ENCODE assay signal across 32 cellular contexts in the genomic region with DNA sequence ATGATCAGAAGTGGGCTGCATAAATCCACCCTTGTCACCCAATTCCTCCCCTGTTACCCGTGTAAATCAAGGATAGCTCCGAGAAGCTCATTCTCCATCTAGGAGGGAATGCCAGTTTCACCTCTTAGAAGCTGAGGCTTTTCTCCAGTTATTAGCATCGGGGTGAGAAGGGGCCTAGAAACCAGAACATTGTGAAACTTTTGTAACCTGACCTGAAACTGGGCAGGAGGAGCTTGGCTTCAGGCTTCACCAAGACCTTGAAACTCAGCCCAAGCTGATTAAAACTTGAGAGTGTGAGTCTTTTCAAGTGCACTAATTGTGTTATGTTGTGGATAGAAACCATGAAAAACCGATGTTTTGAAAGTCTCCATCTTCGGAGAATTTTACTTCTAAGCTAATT.
"Had no signal": no experiment of that assay in that cellular context is flagged by ENCODE, and none has a peak within 500 bp of the region (broad histone marks: within the 10 kb centered on the region; RNA-seq: fewer than 3 reads in every experiment).

No MANE protein-coding gene starts in this region.

- H3K27me3 ChIP-seq: foreskin keratinocyte, neural progenitor cell, right lobe of liver, uterus had no signal

- H3K4me1 Mint-ChIP-seq: activated naive CD4-positive, alpha-beta T cell treated with anti-CD3 and anti-CD28 coated beads, Interleukin-2, amount 10 ng/mL, durations not matched to agents 7 days and 5 days had no signal

- H3K9me3 Mint-ChIP-seq: activated naive CD4-positive, alpha-beta T cell treated with anti-CD3 and anti-CD28 coated beads, Interleukin-2, amount 10 ng/mL, durations not matched to agents 7 days and 5 days; activated T-helper 1 cell treated with anti-CD3 and anti-CD28 coated beads, Interleukin-12 subunit alpha, Interleukin-12 subunit beta, Interleukin-2, Interleukin-4 antibody, amounts not matched to agents 30 ng/mL and 10 ng/mL and 1 ng/mL, durations not matched to agents 14 hours and 24 hours and 36 hours; dendritic cell treated with granulocyte-macrophage colony-stimulating factor and Interleukin-4, amounts not matched to agents 40 ng/mL and 50 ng/mL, for 4 days; neural progenitor cell; T-helper 1 cell treated with Interleukin-12 subunit alpha and Interleukin-12 subunit beta and Interleukin-4 antibody, amounts not matched to agents 30 μg/mL and 1 μg/mL, for 36 hours; type B pancreatic cell had no signal

- H3K4me3 Mint-ChIP-seq: activated naive CD4-positive, alpha-beta T cell treated with anti-CD3 and anti-CD28 coated beads, Interleukin-2, amount 10 ng/mL, durations not matched to agents 7 days and 5 days; activated T-helper 1 cell treated with anti-CD3 and anti-CD28 coated beads, Interleukin-12 subunit alpha, Interleukin-12 subunit beta, Interleukin-2, Interleukin-4 antibody, amounts not matched to agents 30 ng/mL and 10 ng/mL and 1 ng/mL, durations not matched to agents 14 hours and 24 hours and 36 hours; dendritic cell treated with granulocyte-macrophage colony-stimulating factor and Interleukin-4, amounts not matched to agents 40 ng/mL and 50 ng/mL, for 4 days; natural killer cell; neural progenitor cell; T-helper 1 cell treated with Interleukin-12 subunit alpha and Interleukin-12 subunit beta and Interleukin-4 antibody, amounts not matched to agents 30 μg/mL and 1 μg/mL, for 36 hours; type B pancreatic cell had no signal

- H3K27me3 Mint-ChIP-seq: activated naive CD4-positive, alpha-beta T cell treated with anti-CD3 and anti-CD28 coated beads, Interleukin-2, amount 10 ng/mL, durations not matched to agents 7 days and 5 days had no signal

- H3K9me3 ChIP-seq: breast epithelium, esophagus muscularis mucosa, right lobe of liver, thoracic aorta, uterus had no signal

- H3K36me3 ChIP-seq: breast epithelium, esophagus muscularis mucosa, neural progenitor cell, right lobe of liver, thoracic aorta, uterus had no signal

- H3K36me3 Mint-ChIP-seq: activated naive CD4-positive, alpha-beta T cell treated with anti-CD3 and anti-CD28 coated beads, Interleukin-2, amount 10 ng/mL, durations not matched to agents 7 days and 5 days; natural killer cell; neural progenitor cell; type B pancreatic cell had no signal

- H2AFZ ChIP-seq: neural progenitor cell had no signal

- DNase-seq: activated CD4-positive, alpha-beta T cell treated with anti-CD3 and anti-CD28 coated beads for 4 hours; activated CD4-positive, alpha-beta T cell treated with anti-CD3 and anti-CD28 coated beads, Interleukin-2, amount 50 U/mL, for 48 hours; activated CD8-positive, alpha-beta memory T cell treated with anti-CD3 and anti-CD28 coated beads, Interleukin-2, amount 50 U/mL, for 4 hours; activated effector memory CD4-positive, alpha-beta T cell treated with anti-CD3 and anti-CD28 coated beads, Interleukin-2, amount 50 U/mL, for 16 hours; activated naive CD4-positive, alpha-beta T cell treated with anti-CD3 and anti-CD28 coated beads, Interleukin-2, amount 10 ng/mL, durations not matched to agents 7 days and 5 days; activated T-cell treated with anti-CD3 and anti-CD28 coated beads, Interleukin-2, amount 50 U/mL, for 1 hour; amygdala; central memory CD4-positive, alpha-beta T cell; foreskin keratinocyte; islet precursor cell; left ventricle myocardium superior; natural killer cell; occipital lobe; posterior cingulate gyrus; right lobe of liver; stimulated activated CD4-positive, alpha-beta T cell treated with anti-CD3 and anti-CD28 coated beads, Interleukin-12 subunit alpha, Interleukin-12 subunit beta, amount 100 ng/mL, for 4 hours; stimulated activated CD4-positive, alpha-beta T cell treated with anti-CD3 and anti-CD28 coated beads, Interleukin-4, amount 100 ng/mL, for 1 hour; stimulated activated naive CD8-positive, alpha-beta T cell treated with anti-CD3 and anti-CD28 coated beads, Interleukin-15, Interleukin-2, amounts not matched to agents 100 U/mL and 50 U/mL, for 24 hours; SW 1271; T-helper 9 cell; uterus had no signal

- ATAC-seq: foreskin keratinocyte; left ventricle myocardium superior; natural killer cell; right lobe of liver; stimulated activated naive CD8-positive, alpha-beta T cell treated with anti-CD3 and anti-CD28 coated beads, Interleukin-15, Interleukin-2, amounts not matched to agents 100 U/mL and 50 U/mL, for 24 hours had no signal

- H3K9ac ChIP-seq: neural progenitor cell had no signal

- H3K4me1 ChIP-seq: esophagus muscularis mucosa, foreskin keratinocyte, neural progenitor cell, right lobe of liver, uterus had no signal

- FAIRE-seq: TTC549 had no signal

- H3K4me3 ChIP-seq: breast epithelium, esophagus muscularis mucosa, neural progenitor cell, right lobe of liver, skin epidermis, thoracic aorta, uterus had no signal

- H3K27ac Mint-ChIP-seq: activated naive CD4-positive, alpha-beta T cell treated with anti-CD3 and anti-CD28 coated beads, Interleukin-2, amount 10 ng/mL, durations not matched to agents 7 days and 5 days; activated T-helper 1 cell treated with anti-CD3 and anti-CD28 coated beads, Interleukin-12 subunit alpha, Interleukin-12 subunit beta, Interleukin-2, Interleukin-4 antibody, amounts not matched to agents 30 ng/mL and 10 ng/mL and 1 ng/mL, durations not matched to agents 14 hours and 24 hours and 36 hours; dendritic cell treated with granulocyte-macrophage colony-stimulating factor and Interleukin-4, amounts not matched to agents 40 ng/mL and 50 ng/mL, for 4 days; natural killer cell; neural progenitor cell; T-helper 1 cell treated with Interleukin-12 subunit alpha and Interleukin-12 subunit beta and Interleukin-4 antibody, amounts not matched to agents 30 μg/mL and 1 μg/mL, for 36 hours; type B pancreatic cell had no signal

- H3K27ac ChIP-seq: breast epithelium, esophagus muscularis mucosa, foreskin keratinocyte, neural progenitor cell, right lobe of liver, skin epidermis, thoracic aorta, uterus, VCaP had no signal

- H3K4me2 ChIP-seq: neural progenitor cell had no signal
